Comparison of ENCODE assay signal across 10 cellular contexts in the genomic region with DNA sequence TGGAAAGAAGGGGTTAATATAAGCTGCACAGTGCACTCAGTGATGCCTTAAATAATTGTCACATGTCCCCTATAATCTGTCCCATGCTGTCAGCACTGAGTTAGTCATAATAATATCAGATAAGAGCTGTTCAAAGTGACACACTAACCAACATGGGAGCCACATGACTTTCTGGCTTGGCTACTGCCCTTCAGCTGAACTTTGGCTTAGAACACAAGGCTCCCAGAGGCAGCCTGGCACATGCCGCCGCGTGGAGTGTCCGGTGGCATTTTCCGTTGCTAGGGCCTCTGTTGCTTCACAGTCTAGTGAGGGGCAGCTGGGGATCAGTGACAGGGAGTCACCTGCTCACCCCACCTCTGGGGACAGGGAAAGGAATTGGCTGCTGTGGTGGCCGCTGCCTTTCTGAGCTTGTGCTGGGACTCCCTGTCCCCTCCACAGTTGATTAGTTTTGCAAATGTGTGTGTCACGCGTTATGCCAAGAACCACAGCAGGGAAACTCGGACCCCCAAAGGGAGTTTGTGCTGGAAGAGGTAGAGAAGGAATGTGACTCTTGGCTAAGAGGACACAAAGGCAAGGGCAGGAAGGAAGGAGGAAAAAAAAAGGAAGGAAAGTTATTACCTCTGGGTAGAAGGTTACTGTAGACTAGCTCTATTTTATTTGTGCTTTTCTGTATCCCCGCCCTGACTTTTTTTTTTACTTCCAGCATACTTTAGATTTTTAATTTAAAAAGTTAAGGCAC. TPM values are rescaled to one million over a fixed set of nuclear protein-coding genes. Genes with fewer than 3 reads are reported as not detected.
DNase-seq lines count a peak whose midpoint lies in the region; ATAC-seq, FAIRE-seq and TF ChIP-seq lines count a peak whose summit lies in the region.
"Had no signal": no experiment of that assay in that cellular context is flagged by ENCODE, and none has a peak within 500 bp of the region (broad histone marks: within the 10 kb centered on the region; RNA-seq: fewer than 3 reads in every experiment).

No MANE protein-coding gene starts in this region.

- no peak for TF ChIP-seq POLR2A in transverse colon (IDR thresholded peaks at IDR 0.05)

- H3K4me1 ChIP-seq in mucosa of descending colon (ENCODE audit: low read depth): no peaks in the 10 kb centered on the region
- H3K4me1 ChIP-seq in transverse colon: peaks cover 0 to 22% (median 7%) of the 10 kb centered on the region in 4 donors

- H3K27ac ChIP-seq in transverse colon: peak overlapping the region in 3 of 4 donors; percentile 66 to 69 (median 67)

- FAIRE-seq in urothelium cell line (lab: Jason Lieb, UNC): no peak

- in situ Hi-C loops in transverse colon (cut with MboI; ENCODE audit: low pct_ligation_motif_present in 1 of 4, low pct_unique_long_range_greater_than_20kb in 1 of 4, low sequenced_read_pairs in 3 of 4): no loop called here

- no peak overlapping the region for H3K4me3 ChIP-seq in mucosa of descending colon
- no peak overlapping the region for H3K4me3 ChIP-seq in transverse colon

- no peaks in the 10 kb centered on the region for H3K36me3 ChIP-seq in mucosa of descending colon (ENCODE audit: low read depth)
- H3K36me3 ChIP-seq in transverse colon: no peaks in the 10 kb centered on the region

- peak; percentile 25; the same call in 1 of the 3 replicates for ATAC-seq in SK-N-SH treated with all-trans-retinoic acid at 6 μM for 48 hours
- peak; percentile 92 for ATAC-seq in mucosa of descending colon
- no peak for ATAC-seq in GM18907 (IDR thresholded peaks at IDR 0.05; ENCODE audit: unreplicated experiment)

- intact Hi-C loops in mucosa of descending colon (cut with DNase I, micrococcal nuclease): no loop called here
- intact Hi-C loops in transverse colon (cut with DNase I; ENCODE audit: low total_unique reads): no loop called here

- H3K9me3 ChIP-seq in mucosa of descending colon (no peaks in the 10 kb centered on the region), transverse colon (no peaks in the 10 kb centered on the region)

- DNase-seq in foreskin melanocyte (peak; percentile 92), mucosa of descending colon (peak; percentile 51 to 59 (median 54)), transverse colon (peak; percentile 34), DMS114 treated with DMSO at 0.1 percent for 48 hours (lab: John Stamatoyannopoulos, UW; ENCODE audit: unreplicated experiment) (no peak), urothelium cell line (ENCODE audit: low spot score) (no peak), hepatic stellate cell (ENCODE audit: low spot score) (no peak)
- DNase-seq: NCI-H2081, SHP77 treated with DMSO at 0.1 percent for 48 hours had no signal

- WGBS in transverse colon (ENCODE audit: low coverage in 1 of 2), 2 donors: 72 to 81% methylated on average over 6 to 10 of the region's 10 CpGs

- no peaks in the 10 kb centered on the region for H3K27me3 ChIP-seq in transverse colon

- no peak for TF ChIP-seq CTCF in mucosa of descending colon (IDR thresholded peaks at IDR 0.05)
- TF ChIP-seq CTCF in transverse colon (IDR thresholded peaks at IDR 0.05): no peak

- no peak for TF ChIP-seq EP300 in transverse colon (IDR thresholded peaks at IDR 0.05; ENCODE audit: low read depth)

TF ChIP-seq in SK-N-SH treated with all-trans-retinoic acid at 6 μM for 48 hours, 23 proteins besides CTCF, POLR2A, EP300 and RAD21:
- TF ChIP-seq, protein P1, sequence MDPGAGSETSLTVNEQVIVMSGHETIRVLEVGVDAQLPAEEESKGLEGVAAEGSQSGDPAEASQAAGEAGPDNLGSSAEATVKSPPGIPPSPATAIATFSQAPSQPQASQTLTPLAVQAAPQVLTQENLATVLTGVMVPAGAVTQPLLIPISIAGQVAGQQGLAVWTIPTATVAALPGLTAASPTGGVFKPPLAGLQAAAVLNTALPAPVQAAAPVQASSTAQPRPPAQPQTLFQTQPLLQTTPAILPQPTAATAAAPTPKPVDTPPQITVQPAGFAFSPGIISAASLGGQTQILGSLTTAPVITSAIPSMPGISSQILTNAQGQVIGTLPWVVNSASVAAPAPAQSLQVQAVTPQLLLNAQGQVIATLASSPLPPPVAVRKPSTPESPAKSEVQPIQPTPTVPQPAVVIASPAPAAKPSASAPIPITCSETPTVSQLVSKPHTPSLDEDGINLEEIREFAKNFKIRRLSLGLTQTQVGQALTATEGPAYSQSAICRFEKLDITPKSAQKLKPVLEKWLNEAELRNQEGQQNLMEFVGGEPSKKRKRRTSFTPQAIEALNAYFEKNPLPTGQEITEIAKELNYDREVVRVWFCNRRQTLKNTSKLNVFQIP (CRISPR knock-in tag; IDR thresholded peaks at IDR 0.05; ENCODE audit: borderline replicate concordance, low read depth): no peak
- TF ChIP-seq ISL1 (CRISPR knock-in tag; IDR thresholded peaks at IDR 0.05): peak; percentile 19; the same call in 1 of the 2 replicates
- peak; percentile 74 for TF ChIP-seq TCF4 (CRISPR knock-in tag; IDR thresholded peaks at IDR 0.05; ENCODE audit: borderline replicate concordance)
- TF ChIP-seq, protein P2, sequence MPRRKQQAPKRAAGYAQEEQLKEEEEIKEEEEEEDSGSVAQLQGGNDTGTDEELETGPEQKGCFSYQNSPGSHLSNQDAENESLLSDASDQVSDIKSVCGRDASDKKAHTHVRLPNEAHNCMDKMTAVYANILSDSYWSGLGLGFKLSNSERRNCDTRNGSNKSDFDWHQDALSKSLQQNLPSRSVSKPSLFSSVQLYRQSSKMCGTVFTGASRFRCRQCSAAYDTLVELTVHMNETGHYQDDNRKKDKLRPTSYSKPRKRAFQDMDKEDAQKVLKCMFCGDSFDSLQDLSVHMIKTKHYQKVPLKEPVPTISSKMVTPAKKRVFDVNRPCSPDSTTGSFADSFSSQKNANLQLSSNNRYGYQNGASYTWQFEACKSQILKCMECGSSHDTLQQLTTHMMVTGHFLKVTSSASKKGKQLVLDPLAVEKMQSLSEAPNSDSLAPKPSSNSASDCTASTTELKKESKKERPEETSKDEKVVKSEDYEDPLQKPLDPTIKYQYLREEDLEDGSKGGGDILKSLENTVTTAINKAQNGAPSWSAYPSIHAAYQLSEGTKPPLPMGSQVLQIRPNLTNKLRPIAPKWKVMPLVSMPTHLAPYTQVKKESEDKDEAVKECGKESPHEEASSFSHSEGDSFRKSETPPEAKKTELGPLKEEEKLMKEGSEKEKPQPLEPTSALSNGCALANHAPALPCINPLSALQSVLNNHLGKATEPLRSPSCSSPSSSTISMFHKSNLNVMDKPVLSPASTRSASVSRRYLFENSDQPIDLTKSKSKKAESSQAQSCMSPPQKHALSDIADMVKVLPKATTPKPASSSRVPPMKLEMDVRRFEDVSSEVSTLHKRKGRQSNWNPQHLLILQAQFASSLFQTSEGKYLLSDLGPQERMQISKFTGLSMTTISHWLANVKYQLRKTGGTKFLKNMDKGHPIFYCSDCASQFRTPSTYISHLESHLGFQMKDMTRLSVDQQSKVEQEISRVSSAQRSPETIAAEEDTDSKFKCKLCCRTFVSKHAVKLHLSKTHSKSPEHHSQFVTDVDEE (CRISPR knock-in tag; IDR thresholded peaks at IDR 0.05): peak; percentile 76; the same call in 1 of the 2 replicates
- no peak for TF ChIP-seq ZNF8 (CRISPR knock-in tag; IDR thresholded peaks at IDR 0.05)
- TF ChIP-seq SNAI2 (CRISPR knock-in tag; IDR thresholded peaks at IDR 0.05): no peak
- no peak for TF ChIP-seq OSR1 (CRISPR knock-in tag; IDR thresholded peaks at IDR 0.05)
TF ChIP-seq in SK-N-SH treated with all-trans-retinoic acid at 6 μM for 48 hours: peak in this region for 3.

RNA-seq across cellular contexts. Expression of a gene that starts 41.1 kb away (rescaled TPM):
- 100 to 1,000 TPM in 1 of 3 donors, 10 to 100 TPM in 2; 55.4 to 139 (median 71.5) TPM for total RNA-seq in mucosa of descending colon
- total RNA-seq in transverse colon: 1,000 to 10,000 TPM in 1 of 4 donors, 100 to 1,000 TPM in 1, 10 to 100 TPM in 2; 63.7 to 4,431 (median 108) TPM

Comparison
In these comparisons a context has a peak if more than half of its experiments do, and no peak if none do; other contexts are left out.
1. DNase-seq: peak in foreskin melanocyte (single experiment), mucosa of descending colon (3 of 3) and transverse colon (single experiment); none in DMS114 treated with DMSO at 0.1 percent for 48 hours (single experiment), urothelium cell line (single experiment) and hepatic stellate cell (single experiment).